In the genomic region with DNA sequence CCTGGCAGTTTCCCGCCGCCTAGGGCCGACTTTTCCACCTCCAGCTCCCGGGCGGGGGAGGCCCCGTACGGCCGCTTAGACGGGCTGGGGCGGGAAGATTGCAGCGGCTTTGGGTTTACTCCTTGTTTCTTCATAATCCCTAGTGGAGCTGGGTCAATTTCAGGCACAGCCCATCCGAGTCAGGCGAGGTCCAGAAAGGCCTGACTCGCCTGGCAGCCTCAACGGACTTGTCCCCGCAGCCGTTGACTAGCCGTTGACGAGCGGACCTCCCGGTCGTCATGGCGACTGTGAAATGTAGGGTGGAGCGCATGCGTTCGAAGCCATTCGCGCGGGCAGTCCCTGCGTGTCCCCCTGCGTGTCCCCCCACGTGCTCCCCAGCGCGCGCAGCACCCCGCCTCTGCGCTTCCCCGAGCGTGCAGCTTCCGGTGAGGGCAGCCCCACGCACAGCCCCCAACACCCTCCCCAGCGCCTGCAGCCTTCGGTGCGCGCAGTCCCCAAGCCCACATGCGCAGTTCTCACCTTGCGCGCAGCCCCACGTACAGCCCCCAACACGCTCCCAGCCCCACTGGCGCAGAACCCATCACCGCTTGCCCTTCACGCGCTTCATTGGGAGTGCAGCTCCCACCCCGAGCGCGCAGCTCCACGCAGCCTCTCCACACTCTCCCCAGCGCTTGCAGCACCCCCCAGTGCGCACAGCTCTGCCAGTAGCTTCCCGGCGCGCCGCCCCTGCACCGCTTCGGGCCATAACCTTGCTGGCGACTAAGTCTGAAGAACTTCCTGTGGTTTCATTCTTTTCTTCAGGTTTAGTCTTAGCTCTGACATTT, we compare ENCODE assay signal across 8 cellular contexts.
DNase-seq lines count a peak whose midpoint lies in the region; ATAC-seq and TF ChIP-seq lines count a peak whose summit lies in the region.

No MANE protein-coding gene starts in this region.

- H3K27ac ChIP-seq in WERI-Rb-1 = peak overlapping the region; percentile 69
- H3K27ac ChIP-seq in neural cell (ENCODE audit: low read length) = no peak overlapping the region

- TF ChIP-seq CTCF in WERI-Rb-1 (IDR thresholded peaks at IDR 0.05; ENCODE audit: low read depth, low read length) (0 out of 2 replicates have a peak, but pooled peaks have one; percentile 10), fibroblast of pulmonary artery (IDR thresholded peaks at IDR 0.05; ENCODE audit: low read length, missing control alignments) (no peak), neural cell (IDR thresholded peaks at IDR 0.05; ENCODE audit: poor library complexity, severe bottlenecking) (no peak)

- H4K20me1 ChIP-seq in neural cell (ENCODE audit: insufficient read depth) = no peaks in the 10 kb centered on the region

- no peaks in the 10 kb centered on the region for H3K9me2 ChIP-seq in neural cell (ENCODE audit: insufficient read depth, low read length)

- H2AFZ ChIP-seq in neural cell (ENCODE audit: low read depth, low read length) = peak overlapping the region; percentile 46

- ATAC-seq in GM21528 (IDR thresholded peaks at IDR 0.05; ENCODE audit: low FRiP score, unreplicated experiment) (no peak), HG03520 (IDR thresholded peaks at IDR 0.05; ENCODE audit: unreplicated experiment) (no peak), GM21619 (IDR thresholded peaks at IDR 0.05; ENCODE audit: unreplicated experiment) (no peak)

- H3K27me3 ChIP-seq in WERI-Rb-1 (ENCODE audit: insufficient read depth, low read depth, severe bottlenecking) (no peaks in the 10 kb centered on the region), neural cell (ENCODE audit: insufficient read depth, low read depth, low read length) (peaks cover 9% of the 10 kb centered on the region)

- H3K36me3 ChIP-seq in WERI-Rb-1 (no peaks in the 10 kb centered on the region), neural cell (ENCODE audit: insufficient read depth, low read length) (no peaks in the 10 kb centered on the region)

- no peaks in the 10 kb centered on the region for H3F3A ChIP-seq in neural cell (ENCODE audit: insufficient read depth, low read length, poor library complexity, severe bottlenecking)

- TF ChIP-seq RAD21 in neural cell (conservative IDR thresholded peaks at IDR 0.05) = no peak

- peak overlapping the region; percentile 46 for H3K9ac ChIP-seq in neural cell (ENCODE audit: low read length)

- H3K4me3 ChIP-seq in WERI-Rb-1 (ENCODE audit: low read depth, low read length) (peak overlapping the region; percentile 62), fibroblast of pulmonary artery (replicated peaks; ENCODE audit: low read depth, low read length) (peak overlapping the region; percentile 64), neural cell (ENCODE audit: low read length) (peak overlapping the region; percentile 82)

- peak; percentile 37 for TF ChIP-seq EP300 in neural cell (conservative IDR thresholded peaks at IDR 0.05; ENCODE audit: poor library complexity, severe bottlenecking)

- H3K4me2 ChIP-seq in neural cell (ENCODE audit: low read length) = peak overlapping the region; percentile 73

- peak; percentile 95 for DNase-seq in DMS 273 (lab: John Stamatoyannopoulos, UW; ENCODE audit: unreplicated experiment)
- DNase-seq in NCI-H1092 (lab: John Stamatoyannopoulos, UW) = peak; percentile 82
- peak; percentile 78 for DNase-seq in WERI-Rb-1
- DNase-seq in fibroblast of pulmonary artery (ENCODE audit: low read depth) = peak; percentile 68

- no peaks in the 10 kb centered on the region for H3K79me2 ChIP-seq in neural cell (replicated peaks; ENCODE audit: insufficient read depth, low read length)

- H3K9me3 ChIP-seq in WERI-Rb-1 (ENCODE audit: severe bottlenecking) (no peaks in the 10 kb centered on the region), neural cell (ENCODE audit: low read length) (no peaks in the 10 kb centered on the region)

TF ChIP-seq in neural cell, 6 proteins besides CTCF, POLR2A, EP300 and RAD21:
- TF ChIP-seq TAF1 (IDR thresholded peaks at IDR 0.05; ENCODE audit: low read depth) (no peak), POLR2AphosphoS5 (IDR thresholded peaks at IDR 0.05) (peak; percentile 39), MXI1 (conservative IDR thresholded peaks at IDR 0.05; ENCODE audit: poor library complexity, severe bottlenecking) (peak; percentile 84)
TF ChIP-seq in neural cell: peak in this region for 2.
